In genomic region chr11:119342362-119343130, GRCh38 we compare ENCODE assay signal across 40 cellular contexts. TPM values are rescaled to one million over a fixed set of nuclear protein-coding genes. Genes with fewer than 3 reads are reported as not detected.
"Had no signal": no experiment of that assay in that cellular context is flagged by ENCODE, and none has a peak within 500 bp of the region (broad histone marks: within the 10 kb centered on the region; RNA-seq: fewer than 3 reads in every experiment).

No MANE protein-coding gene starts in this region.

- H3K27ac ChIP-seq: colonic mucosa, hepatocyte, parathyroid adenoma, psoas muscle, sigmoid colon, WERI-Rb-1 had no signal

- H3K4me3 Mint-ChIP-seq: activated CD4-positive, alpha-beta memory T cell treated with anti-CD3 and anti-CD28 coated beads for 36 hours; activated CD4-positive, alpha-beta T cell treated with anti-CD3 and anti-CD28 coated beads, Interleukin-2, amount 10 ng/mL, durations not matched to agents 24 days and 14 days; activated naive CD4-positive, alpha-beta T cell treated with anti-CD3 and anti-CD28 coated beads for 36 hours; activated naive CD8-positive, alpha-beta T cell treated with anti-CD3 and anti-CD28 coated beads for 36 hours; activated T-helper 1 cell treated with anti-CD3 and anti-CD28 coated beads, Interleukin-12 subunit alpha, Interleukin-12 subunit beta, Interleukin-2, Interleukin-4 antibody, amounts not matched to agents 30 ng/mL and 10 ng/mL and 1 ng/mL, durations not matched to agents 14 hours and 24 hours and 36 hours; nephron progenitor cell; stimulated activated memory B cell treated with anti-CD40 and anti-IgM and Interleukin-4, amounts not matched to agents 10 μg/mL and 1 μg/mL and 100 μg/mL, for 72 hours; stimulated activated naive CD8-positive, alpha-beta T cell treated with anti-CD3 and anti-CD28 coated beads, Interleukin-15, amount 100 ng/mL, for 72 hours had no signal

- H3K4me3 ChIP-seq: adrenal gland, body of pancreas, colonic mucosa, gastrocnemius medialis, hepatocyte, lung, mucosa of descending colon, psoas muscle, sigmoid colon, upper lobe of left lung, vagina had no signal

- ATAC-seq: gastrocnemius medialis; left colon; mucosa of descending colon; psoas muscle; stimulated activated memory B cell treated with anti-CD40 and anti-IgM and Interleukin-4, amounts not matched to agents 10 μg/mL and 1 μg/mL and 100 μg/mL, for 72 hours; stimulated activated naive CD8-positive, alpha-beta T cell treated with anti-CD3 and anti-CD28 coated beads, Interleukin-15, amount 100 ng/mL, for 72 hours had no signal

- FAIRE-seq: keratinocyte, small intestine had no signal

- H3K36me3 Mint-ChIP-seq: stimulated activated memory B cell treated with anti-CD40 and anti-IgM and Interleukin-4, amounts not matched to agents 10 μg/mL and 1 μg/mL and 100 μg/mL, for 72 hours had no signal

- H3K9me3 ChIP-seq: adrenal gland, body of pancreas, colonic mucosa, gastrocnemius medialis, mucosa of descending colon, psoas muscle, sigmoid colon, upper lobe of left lung, vagina had no signal

- H3K9ac ChIP-seq: parathyroid adenoma had no signal

- H3K4me1 ChIP-seq: parathyroid adenoma had no signal

- H3K36me3 ChIP-seq: adrenal gland, colonic mucosa, gastrocnemius medialis, sigmoid colon, upper lobe of left lung, vagina, WERI-Rb-1 had no signal

- H3K4me2 ChIP-seq: hepatocyte had no signal

- DNase-seq: activated CD4-positive, alpha-beta memory T cell treated with anti-CD3 and anti-CD28 coated beads for 36 hours; activated CD4-positive, alpha-beta T cell treated with anti-CD3 and anti-CD28 coated beads, Interleukin-2, amount 10 ng/mL, durations not matched to agents 24 days and 14 days; activated CD4-positive, CD25-positive, alpha-beta regulatory T cell treated with anti-CD3 and anti-CD28 coated beads, Interleukin-2, amount 50 U/mL, for 72 hours; activated CD8-positive, alpha-beta memory T cell treated with anti-CD3 and anti-CD28 coated beads, Interleukin-2, amount 50 U/mL, for 4 hours; activated effector memory CD4-positive, alpha-beta T cell treated with anti-CD3 and anti-CD28 coated beads, Interleukin-2, amount 50 U/mL, for 16 hours; activated naive CD4-positive, alpha-beta T cell treated with anti-CD3 and anti-CD28 coated beads for 36 hours; activated naive CD8-positive, alpha-beta T cell treated with anti-CD3 and anti-CD28 coated beads for 36 hours; activated T-cell treated with anti-CD3 and anti-CD28 coated beads, Interleukin-2, amount 50 U/mL, for 1 hour; adrenal gland; colonic mucosa; effector CD8-positive, alpha-beta T cell; erythroblast; left colon; mucosa of descending colon; nephron progenitor cell; nucleus accumbens; psoas muscle; sigmoid colon; small intestine; stimulated activated CD4-positive, alpha-beta T cell treated with anti-CD3 and anti-CD28 coated beads, Interleukin-1b, Interleukin-23, amount 100 ng/mL, for 48 hours; stimulated activated CD4-positive, alpha-beta T cell treated with anti-CD3 and anti-CD28 coated beads, Interleukin-4, amount 100 ng/mL, for 4 hours; stimulated activated CD8-positive, alpha-beta memory T cell treated with anti-CD3 and anti-CD28 coated beads, Interleukin-4, amount 100 ng/mL, for 48 hours; stimulated activated naive CD8-positive, alpha-beta T cell treated with anti-CD3 and anti-CD28 coated beads, Interleukin-15, amount 100 ng/mL, for 72 hours; substantia nigra; WERI-Rb-1 had no signal

- H3K27ac Mint-ChIP-seq: activated CD4-positive, alpha-beta memory T cell treated with anti-CD3 and anti-CD28 coated beads for 36 hours; activated CD4-positive, alpha-beta T cell treated with anti-CD3 and anti-CD28 coated beads, Interleukin-2, amount 10 ng/mL, durations not matched to agents 24 days and 14 days; activated naive CD4-positive, alpha-beta T cell treated with anti-CD3 and anti-CD28 coated beads for 36 hours; activated naive CD8-positive, alpha-beta T cell treated with anti-CD3 and anti-CD28 coated beads for 36 hours; activated T-helper 1 cell treated with anti-CD3 and anti-CD28 coated beads, Interleukin-12 subunit alpha, Interleukin-12 subunit beta, Interleukin-2, Interleukin-4 antibody, amounts not matched to agents 30 ng/mL and 10 ng/mL and 1 ng/mL, durations not matched to agents 14 hours and 24 hours and 36 hours; nephron progenitor cell; stimulated activated memory B cell treated with anti-CD40 and anti-IgM and Interleukin-4, amounts not matched to agents 10 μg/mL and 1 μg/mL and 100 μg/mL, for 72 hours had no signal

- H3K27me3 ChIP-seq: adrenal gland, body of pancreas, vagina had no signal

- H3K9me3 Mint-ChIP-seq: activated CD4-positive, alpha-beta memory T cell treated with anti-CD3 and anti-CD28 coated beads for 36 hours; activated CD4-positive, alpha-beta T cell treated with anti-CD3 and anti-CD28 coated beads, Interleukin-2, amount 10 ng/mL, durations not matched to agents 24 days and 14 days; activated naive CD4-positive, alpha-beta T cell treated with anti-CD3 and anti-CD28 coated beads for 36 hours; activated naive CD8-positive, alpha-beta T cell treated with anti-CD3 and anti-CD28 coated beads for 36 hours; activated T-helper 1 cell treated with anti-CD3 and anti-CD28 coated beads, Interleukin-12 subunit alpha, Interleukin-12 subunit beta, Interleukin-2, Interleukin-4 antibody, amounts not matched to agents 30 ng/mL and 10 ng/mL and 1 ng/mL, durations not matched to agents 14 hours and 24 hours and 36 hours; nephron progenitor cell; stimulated activated memory B cell treated with anti-CD40 and anti-IgM and Interleukin-4, amounts not matched to agents 10 μg/mL and 1 μg/mL and 100 μg/mL, for 72 hours; stimulated activated naive CD8-positive, alpha-beta T cell treated with anti-CD3 and anti-CD28 coated beads, Interleukin-15, amount 100 ng/mL, for 72 hours had no signal

- H2AFZ ChIP-seq: hepatocyte, parathyroid adenoma had no signal

RNA-seq across cellular contexts. Expression of gene C1QTNF5, which starts 1.9 kb away (rescaled TPM):
- total RNA-seq: activated CD4-positive, alpha-beta memory T cell treated with anti-CD3 and anti-CD28 coated beads for 36 hours; activated CD4-positive, alpha-beta T cell treated with anti-CD3 and anti-CD28 coated beads, Interleukin-2, amount 10 ng/mL, durations not matched to agents 24 days and 14 days; activated CD8-positive, alpha-beta memory T cell treated with anti-CD3 and anti-CD28 coated beads for 36 hours; activated naive CD4-positive, alpha-beta T cell treated with anti-CD3 and anti-CD28 coated beads for 36 hours; activated naive CD8-positive, alpha-beta T cell treated with anti-CD3 and anti-CD28 coated beads for 36 hours; activated T-helper 1 cell treated with anti-CD3 and anti-CD28 coated beads, Interleukin-12 subunit alpha, Interleukin-12 subunit beta, Interleukin-2, Interleukin-4 antibody, amounts not matched to agents 30 ng/mL and 10 ng/mL and 1 ng/mL, durations not matched to agents 14 hours and 24 hours and 36 hours; T-helper 1 cell treated with Interleukin-12 subunit alpha and Interleukin-12 subunit beta and Interleukin-4 antibody, amounts not matched to agents 30 ng/mL and 1 ng/mL, for 36 hours had no signal
- polyA plus RNA-seq: keratinocyte had no signal

RNA-seq across cellular contexts. Expression of gene MFRP, which starts 4.0 kb away (rescaled TPM):
- total RNA-seq: activated CD4-positive, alpha-beta memory T cell treated with anti-CD3 and anti-CD28 coated beads for 36 hours; activated CD4-positive, alpha-beta T cell treated with anti-CD3 and anti-CD28 coated beads, Interleukin-2, amount 10 ng/mL, durations not matched to agents 24 days and 14 days; activated CD8-positive, alpha-beta memory T cell treated with anti-CD3 and anti-CD28 coated beads for 36 hours; activated naive CD4-positive, alpha-beta T cell treated with anti-CD3 and anti-CD28 coated beads for 36 hours; activated naive CD8-positive, alpha-beta T cell treated with anti-CD3 and anti-CD28 coated beads for 36 hours; activated T-helper 1 cell treated with anti-CD3 and anti-CD28 coated beads, Interleukin-12 subunit alpha, Interleukin-12 subunit beta, Interleukin-2, Interleukin-4 antibody, amounts not matched to agents 30 ng/mL and 10 ng/mL and 1 ng/mL, durations not matched to agents 14 hours and 24 hours and 36 hours; aorta; colonic mucosa; dermis microvascular lymphatic vessel endothelial cell; gastrocnemius medialis; hepatocyte; left colon; lung; mesenteric fat pad; mucosa of descending colon; psoas muscle; T-helper 1 cell treated with Interleukin-12 subunit alpha and Interleukin-12 subunit beta and Interleukin-4 antibody, amounts not matched to agents 30 ng/mL and 1 ng/mL, for 36 hours; upper lobe of left lung; vagina had no signal
- polyA plus RNA-seq: adrenal gland, aorta, hepatocyte, keratinocyte, lung, sigmoid colon had no signal
